25 cellular contexts compared by ENCODE assay signal in genomic region chr1:74763714-74764301, GRCh38. TPM values are rescaled to one million over a fixed set of nuclear protein-coding genes. Genes with fewer than 3 reads are reported as not detected.
A peak's percentile ranks its signal among the peaks of the same experiment; 100 is the strongest.
DNase-seq lines count a peak whose midpoint lies in the region; ATAC-seq, FAIRE-seq and TF ChIP-seq lines count a peak whose summit lies in the region.
"Had no signal": no experiment of that assay in that cellular context is flagged by ENCODE, and none has a peak within 500 bp of the region (broad histone marks: within the 10 kb centered on the region; RNA-seq: fewer than 3 reads in every experiment).

No MANE protein-coding gene starts in this region.

- no peak overlapping the region for H2BK120ac ChIP-seq in mesendoderm (ENCODE audit: low read depth, low read length)

- in situ Hi-C loops in K562 (cut with MboI): loop anchor here (10.0 kb wide), 1 partner anchor 441 kb away; no protein-coding TSS in a partner anchor

- H3K23ac ChIP-seq in mesendoderm (ENCODE audit: low read length): no peak overlapping the region

- no peaks in the 10 kb centered on the region for H3K9me3 Mint-ChIP-seq in activated naive CD4-positive, alpha-beta T cell treated with anti-CD3 and anti-CD28 coated beads, Interleukin-2, amount 50 U/mL, for 72 hours
- no peaks in the 10 kb centered on the region for H3K9me3 Mint-ChIP-seq in stimulated activated naive CD8-positive, alpha-beta T cell treated with anti-CD3 and anti-CD28 coated beads, Interleukin-15, amount 100 ng/mL, for 72 hours
- H3K9me3 Mint-ChIP-seq: naive thymus-derived CD8-positive, alpha-beta T cell had no signal

- BruUV-seq in K562 (replicated peaks; lab: Mats Ljungman, UMichigan): TSS peak; percentile 27

- H3K79me2 ChIP-seq in K562 (ENCODE audit: control insufficient read depth, insufficient read depth, low read length) (no peaks in the 10 kb centered on the region), mesendoderm (ENCODE audit: control insufficient read depth, insufficient read depth, low read length) (no peaks in the 10 kb centered on the region)

- no peak overlapping the region for H3K4me2 ChIP-seq in K562 (ENCODE audit: insufficient read depth, low read length)
- H3K4me2 ChIP-seq in mesendoderm (ENCODE audit: low read length): no peak overlapping the region
- H3K4me2 ChIP-seq: BLaER1 treated with 17β-estradiol and CSF1 and Interleukin-3, amounts not matched to agents 10 nM and 100 nM had no signal

- peak; percentile 93 to 95 for ATAC-seq in activated naive CD4-positive, alpha-beta T cell treated with anti-CD3 and anti-CD28 coated beads, Interleukin-2, amount 50 U/mL, for 72 hours
- ATAC-seq in K562: no peak
- peak; percentile 92 for ATAC-seq in stimulated activated naive CD8-positive, alpha-beta T cell treated with anti-CD3 and anti-CD28 coated beads, Interleukin-15, amount 100 ng/mL, for 72 hours
- ATAC-seq: body of pancreas; heart right ventricle; naive thymus-derived CD8-positive, alpha-beta T cell; SK-N-SH treated with all-trans-retinoic acid at 6 μM for 48 hours had no signal

- no peak overlapping the region for H3K27ac Mint-ChIP-seq in activated naive CD4-positive, alpha-beta T cell treated with anti-CD3 and anti-CD28 coated beads, Interleukin-2, amount 50 U/mL, for 72 hours
- peak overlapping the region in 1 of 2 donors; percentile 30 for H3K27ac Mint-ChIP-seq in stimulated activated naive CD8-positive, alpha-beta T cell treated with anti-CD3 and anti-CD28 coated beads, Interleukin-15, amount 100 ng/mL, for 72 hours
- H3K27ac Mint-ChIP-seq: T-helper 1 cell treated with Interleukin-12 subunit alpha and Interleukin-12 subunit beta and Interleukin-4 antibody, amounts not matched to agents 30 μg/mL and 1 μg/mL, for 36 hours had no signal

- no peak overlapping the region for H3K56ac ChIP-seq in mesendoderm (ENCODE audit: low read length)

- H2AK5ac ChIP-seq in mesendoderm (ENCODE audit: low read length): no peak overlapping the region

- H3K27me3 Mint-ChIP-seq in stimulated activated naive CD8-positive, alpha-beta T cell treated with anti-CD3 and anti-CD28 coated beads, Interleukin-15, amount 100 ng/mL, for 72 hours: no peaks in the 10 kb centered on the region
- H3K27me3 Mint-ChIP-seq: naive thymus-derived CD8-positive, alpha-beta T cell had no signal

- H3K27ac ChIP-seq in K562 (ENCODE audit: extremely low read depth, low read depth, low read length): no peak overlapping the region
- no peak overlapping the region for H3K27ac ChIP-seq in suprapubic skin
- no peak overlapping the region for H3K27ac ChIP-seq in mesendoderm (ENCODE audit: low read depth, low read length)
- H3K27ac ChIP-seq: BLaER1 treated with 17β-estradiol and CSF1 and Interleukin-3, amounts not matched to agents 10 nM and 100 nM; body of pancreas; esophagus squamous epithelium; heart right ventricle; upper lobe of left lung had no signal

- DNase-seq in activated naive CD4-positive, alpha-beta T cell treated with anti-CD3 and anti-CD28 coated beads, Interleukin-2, amount 50 U/mL, for 72 hours (ENCODE audit: low spot score in 2 of 2): no peak
- no peak for DNase-seq in activated naive CD4-positive, alpha-beta T cell (lab: John Stamatoyannopoulos, UW)
- DNase-seq in RKO (ENCODE audit: low spot score) (peak; percentile 16), K562 (ENCODE audit: extremely low read depth in 1 of 4, low spot score in 3 of 4) (no peak), suprapubic skin (ENCODE audit: low spot score in 2 of 2) (no peak), mesendoderm (no peak)
- DNase-seq in stimulated activated naive CD8-positive, alpha-beta T cell treated with anti-CD3 and anti-CD28 coated beads, Interleukin-15, amount 100 ng/mL, for 72 hours: no peak
- DNase-seq: body of pancreas; DMS79 treated with DMSO at 0.1 percent for 48 hours; esophagus squamous epithelium; foreskin melanocyte; GF-D8; heart right ventricle; naive thymus-derived CD8-positive, alpha-beta T cell; NCI-H1436 treated with DMSO at 0.1 percent for 48 hours; NCI-H2081 treated with DMSO at 0.1 percent for 48 hours; NCI-H226; NCI-H69; occipital lobe; Right ventricle myocardium superior; stimulated activated CD4-positive, alpha-beta T cell treated with anti-CD3 and anti-CD28 coated beads, Interleukin-4, amount 100 ng/mL, for 24 hours; upper lobe of left lung had no signal

- TF ChIP-seq EP300 in K562 (IDR thresholded peaks at IDR 0.05; ENCODE audit: low read length) (no peak), suprapubic skin (IDR thresholded peaks at IDR 0.05) (no peak)

- H3K36me3 ChIP-seq in K562 (ENCODE audit: control insufficient read depth, insufficient read depth, low read length) (peaks cover 47% of the 10 kb centered on the region), suprapubic skin (peaks cover 26% of the 10 kb centered on the region), mesendoderm (ENCODE audit: control insufficient read depth, insufficient read depth, low read length) (no peaks in the 10 kb centered on the region)

- TF ChIP-seq RAD21 in K562 (CRISPR knock-in tag; conservative IDR thresholded peaks at IDR 0.05 in 1 of 2, IDR thresholded peaks at IDR 0.05 in 1 of 2): no peak

- intact Hi-C loops in K562 (cut with micrococcal nuclease): no loop called here

- 87% methylated on average over 4 of the region's 4 CpGs for WGBS in K562 (ENCODE audit: insufficient coverage, low coverage, missing lambda C conversion rate)
- WGBS in suprapubic skin: 57% methylated on average over 4 of the region's 4 CpGs
- WGBS in mesendoderm (ENCODE audit: extremely low coverage, insufficient coverage, low lambda C conversion rate): no CpG with 5 or more reads among the region's 4 CpGs

- TF ChIP-seq POLR2A in K562 (conservative IDR thresholded peaks at IDR 0.05) (no peak), suprapubic skin (IDR thresholded peaks at IDR 0.05) (no peak)

- no peaks in the 10 kb centered on the region for H4K20me1 ChIP-seq in K562 (replicated peaks; ENCODE audit: control insufficient read depth, insufficient read depth, low read length)

- H3K27me3 ChIP-seq in K562 (ENCODE audit: control insufficient read depth in 2 of 2, insufficient read depth in 2 of 2, low read length in 2 of 2) (no peaks in the 10 kb centered on the region), suprapubic skin (no peaks in the 10 kb centered on the region), mesendoderm (ENCODE audit: insufficient read depth, low read length, poor library complexity) (no peaks in the 10 kb centered on the region)
- H3K27me3 ChIP-seq: BLaER1 treated with 17β-estradiol and CSF1 and Interleukin-3, amounts not matched to agents 10 nM and 100 nM; body of pancreas; esophagus squamous epithelium; heart right ventricle; upper lobe of left lung had no signal

- H2BK5ac ChIP-seq in mesendoderm (ENCODE audit: low read length): no peak overlapping the region

- H3K9me3 ChIP-seq in K562 (replicated peaks; ENCODE audit: control insufficient read depth, insufficient read depth, low read depth, low read length) (no peaks in the 10 kb centered on the region), suprapubic skin (no peaks in the 10 kb centered on the region)
- H3K9me3 ChIP-seq: BLaER1 treated with 17β-estradiol and CSF1 and Interleukin-3, amounts not matched to agents 10 nM and 100 nM; body of pancreas; esophagus squamous epithelium; heart right ventricle; upper lobe of left lung had no signal

- CTCF ChIA-PET in K562 (lab: Yijun Ruan, JAX; ENCODE audit: low intra/inter-chr PET ratio): no interaction called here

- POLR2A ChIA-PET in K562 (lab: Yijun Ruan, JAX): no interaction called here

- H3K4me1 ChIP-seq in K562 (replicated peaks in 1 of 2; ENCODE audit: control insufficient read depth in 2 of 2, insufficient read depth in 2 of 2, low read length in 2 of 2) (no peaks in the 10 kb centered on the region), suprapubic skin (no peaks in the 10 kb centered on the region), mesendoderm (ENCODE audit: control insufficient read depth, low read depth, low read length) (no peaks in the 10 kb centered on the region)
- H3K4me1 ChIP-seq: BLaER1 treated with 17β-estradiol and CSF1 and Interleukin-3, amounts not matched to agents 10 nM and 100 nM; body of pancreas; esophagus squamous epithelium; heart right ventricle; upper lobe of left lung had no signal

- no peak overlapping the region for H2AFZ ChIP-seq in K562 (ENCODE audit: low read depth, low read length)

- no peak overlapping the region for H3K4me3 Mint-ChIP-seq in stimulated activated naive CD8-positive, alpha-beta T cell treated with anti-CD3 and anti-CD28 coated beads, Interleukin-15, amount 100 ng/mL, for 72 hours
- H3K4me3 Mint-ChIP-seq: naive thymus-derived CD8-positive, alpha-beta T cell; T-helper 1 cell treated with Interleukin-12 subunit alpha and Interleukin-12 subunit beta and Interleukin-4 antibody, amounts not matched to agents 30 μg/mL and 1 μg/mL, for 36 hours had no signal

- H3K36me3 Mint-ChIP-seq in activated naive CD4-positive, alpha-beta T cell treated with anti-CD3 and anti-CD28 coated beads, Interleukin-2, amount 50 U/mL, for 72 hours: peaks cover 28 to 42% of the 10 kb centered on the region in 2 donors

- no peak for FAIRE-seq in K562 (lab: Jason Lieb, UNC)

- H3K4me1 Mint-ChIP-seq in stimulated activated naive CD8-positive, alpha-beta T cell treated with anti-CD3 and anti-CD28 coated beads, Interleukin-15, amount 100 ng/mL, for 72 hours: peaks cover 12% of the 10 kb centered on the region

- no peak overlapping the region for H2BK15ac ChIP-seq in mesendoderm (replicated peaks; ENCODE audit: low read depth)

- no peak overlapping the region for H4K5ac ChIP-seq in mesendoderm (ENCODE audit: low read length)

- H3K9ac ChIP-seq in K562 (ENCODE audit: insufficient read depth in 1 of 2, low read depth in 2 of 2, low read length in 2 of 2) (no peak overlapping the region), mesendoderm (ENCODE audit: low read length) (no peak overlapping the region)
- H3K9ac ChIP-seq: BLaER1 treated with 17β-estradiol and CSF1 and Interleukin-3, amounts not matched to agents 10 nM and 100 nM had no signal

- TF ChIP-seq CTCF in K562 (IDR thresholded peaks at IDR 0.05 in 2 of 3, conservative IDR thresholded peaks at IDR 0.05 in 1 of 3; ENCODE audit: insufficient read depth in 2 of 3, low read depth in 1 of 3, low read length in 3 of 3) (no peak), suprapubic skin (IDR thresholded peaks at IDR 0.05) (no peak)

- H3K9me1 ChIP-seq in K562 (ENCODE audit: control insufficient read depth, insufficient read depth, low read length): no peaks in the 10 kb centered on the region

- H3K79me1 ChIP-seq in mesendoderm (ENCODE audit: low read length): no peaks in the 10 kb centered on the region

- H3K4ac ChIP-seq in mesendoderm (ENCODE audit: low read depth, low read length): no peak overlapping the region

- H3K18ac ChIP-seq in mesendoderm (ENCODE audit: low read length): no peak overlapping the region

- no peak overlapping the region for H3K4me3 ChIP-seq in K562
- no peak overlapping the region for H3K4me3 ChIP-seq in suprapubic skin
- no peak overlapping the region for H3K4me3 ChIP-seq in mesendoderm (ENCODE audit: low read length)
- H3K4me3 ChIP-seq: BLaER1 treated with 17β-estradiol and CSF1 and Interleukin-3, amounts not matched to agents 10 nM and 100 nM; body of pancreas; esophagus squamous epithelium; heart right ventricle; upper lobe of left lung had no signal

- H4K8ac ChIP-seq in mesendoderm (ENCODE audit: low read depth, low read length): no peak overlapping the region

RNA-seq across cellular contexts. Expression of gene TYW3, which starts 30.9 kb away (rescaled TPM):
- total RNA-seq in activated naive CD4-positive, alpha-beta T cell treated with anti-CD3 and anti-CD28 coated beads, Interleukin-2, amount 50 U/mL, for 72 hours: 10 to 100 TPM; 32.5 to 55.0 TPM
- total RNA-seq in K562 (2011; cell fraction: chromatin; rRNA removed; ENCODE audit: low replicate concordance): 8.0 and 17.6 TPM in 2 replicates
- total RNA-seq in K562 (2011; cell fraction: nucleolus; rRNA removed): 7.9 and 8.3 TPM in 2 replicates
- 18.1 and 20.8 TPM in 2 replicates for total RNA-seq in K562 (2011; cell fraction: nucleoplasm; rRNA removed)
- 22.0 and 25.3 TPM in 2 replicates for total RNA-seq in K562 (2014; rRNA removed)
- total RNA-seq in K562 (2014; rRNA removed; fragmentation: Illumina TruSeq; extraction: Trizol): 48.5 and 53.2 TPM in 2 replicates
- 42.7 and 47.4 TPM in 2 replicates for total RNA-seq in K562 (2015; rRNA removed; fragmentation: Illumina TruSeq; extraction: Trizol)
- 32.2 and 33.9 TPM in 2 replicates for total RNA-seq in K562 (2021)
- polyA plus RNA-seq in K562 (2011; rRNA removed): 27.4 and 36.5 TPM in 2 replicates
- 7.9 and 16.7 TPM in 2 replicates for polyA plus RNA-seq in K562 (2011; cell fraction: cytosol; rRNA removed)
- 9.5 and 13.1 TPM in 2 replicates for polyA plus RNA-seq in K562 (2011; cell fraction: nucleus; rRNA removed)
- polyA plus RNA-seq in K562 (2012): 19.1 and 26.1 TPM in 2 replicates
- polyA plus RNA-seq in K562 (2014; fragmentation: Illumina TruSeq; extraction: Trizol): 44.1 and 54.0 TPM in 2 replicates
- 10 to 100 TPM; 41.1 to 43.3 TPM for polyA plus RNA-seq in K562 (2014; fragmentation: Nextera tagmentation; extraction: Ambion mirVana)
- polyA plus RNA-seq in K562 (2014; rRNA removed): 26.1 and 27.6 TPM in 2 replicates
- 31.7 and 38.5 TPM in 2 replicates for polyA minus RNA-seq in K562 (2011; rRNA and poly(A)+ RNA removed)
- polyA minus RNA-seq in K562 (2011; cell fraction: cytosol; rRNA and poly(A)+ RNA removed): 12.2 and 13.8 TPM in 2 replicates
- polyA minus RNA-seq in K562 (2011; cell fraction: nucleus; rRNA and poly(A)+ RNA removed): 16.7 and 18.3 TPM in 2 replicates
- total RNA-seq in suprapubic skin: 10 to 100 TPM in 2 of 4 donors, 1 to 10 TPM in 2; 7.4 to 15.8 (median 11.0) TPM
- polyA plus RNA-seq in mesendoderm (2013, experiment 1 of 2): 53.5 TPM
- 51.6 TPM for polyA plus RNA-seq in mesendoderm (2013, experiment 2 of 2)

RNA-seq across cellular contexts. Expression of gene CRYZ, which starts 31.0 kb away (rescaled TPM):
- total RNA-seq in activated naive CD4-positive, alpha-beta T cell treated with anti-CD3 and anti-CD28 coated beads, Interleukin-2, amount 50 U/mL, for 72 hours: 10 to 100 TPM; 27.9 to 45.0 TPM
- total RNA-seq in K562 (2011; cell fraction: chromatin; rRNA removed; ENCODE audit: low replicate concordance): 9.2 and 18.2 TPM in 2 replicates
- total RNA-seq in K562 (2011; cell fraction: nucleolus; rRNA removed): 5.3 and 7.0 TPM in 2 replicates
- total RNA-seq in K562 (2011; cell fraction: nucleoplasm; rRNA removed): 10.9 and 17.2 TPM in 2 replicates
- total RNA-seq in K562 (2014; rRNA removed): 51.7 and 55.5 TPM in 2 replicates
- 81.4 and 90.4 TPM in 2 replicates for total RNA-seq in K562 (2014; rRNA removed; fragmentation: Illumina TruSeq; extraction: Trizol)
- 63.8 and 65.6 TPM in 2 replicates for total RNA-seq in K562 (2015; rRNA removed; fragmentation: Illumina TruSeq; extraction: Trizol)
- 64.2 and 64.7 TPM in 2 replicates for total RNA-seq in K562 (2021)
- polyA plus RNA-seq in K562 (2011; rRNA removed): 81.2 and 115 TPM in 2 replicates
- 28.9 and 50.1 TPM in 2 replicates for polyA plus RNA-seq in K562 (2011; cell fraction: cytosol; rRNA removed)
- 19.1 and 29.4 TPM in 2 replicates for polyA plus RNA-seq in K562 (2011; cell fraction: nucleus; rRNA removed)
- 44.5 and 54.7 TPM in 2 replicates for polyA plus RNA-seq in K562 (2012)
- polyA plus RNA-seq in K562 (2014; fragmentation: Illumina TruSeq; extraction: Trizol): 72.1 and 89.9 TPM in 2 replicates
- polyA plus RNA-seq in K562 (2014; fragmentation: Nextera tagmentation; extraction: Ambion mirVana): 100 to 1,000 TPM; 153 to 179 TPM
- polyA plus RNA-seq in K562 (2014; rRNA removed): 69.3 and 71.2 TPM in 2 replicates
- polyA minus RNA-seq in K562 (2011; rRNA and poly(A)+ RNA removed): 68.2 and 77.3 TPM in 2 replicates
- 9.1 and 24.0 TPM in 2 replicates for polyA minus RNA-seq in K562 (2011; cell fraction: cytosol; rRNA and poly(A)+ RNA removed)
- 5.3 and 10.6 TPM in 2 replicates for polyA minus RNA-seq in K562 (2011; cell fraction: nucleus; rRNA and poly(A)+ RNA removed)
- total RNA-seq in suprapubic skin: 10 to 100 TPM; 18.7 to 39.1 (median 27.3) TPM
- 25.2 TPM for polyA plus RNA-seq in mesendoderm (2013, experiment 1 of 2)
- 26.6 TPM for polyA plus RNA-seq in mesendoderm (2013, experiment 2 of 2)
